ENCODE assay signal across 28 cellular contexts in the genomic region with DNA sequence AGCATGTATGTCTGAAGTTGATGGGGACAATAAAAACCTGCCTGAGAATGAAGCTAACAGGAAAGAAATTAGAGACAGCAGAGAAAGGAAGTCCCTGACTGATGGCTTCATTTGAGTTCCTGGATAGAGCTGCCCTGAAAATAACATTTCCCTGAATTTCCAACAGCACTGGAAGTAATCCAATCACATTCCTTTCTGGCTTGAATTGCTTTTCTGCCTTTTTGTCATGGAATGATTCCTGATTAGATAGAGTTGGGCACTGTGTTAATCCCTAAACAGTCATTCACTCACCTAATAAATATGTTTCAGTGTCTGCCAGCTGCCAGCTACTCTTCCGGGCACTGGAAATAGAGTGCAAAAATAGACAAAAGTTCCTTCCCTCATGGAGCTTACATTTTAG. TPM values are rescaled to one million over a fixed set of nuclear protein-coding genes. Genes with fewer than 3 reads are reported as not detected.
DNase-seq lines count a peak whose midpoint lies in the region; ATAC-seq, FAIRE-seq and TF ChIP-seq lines count a peak whose summit lies in the region.
"Had no signal": no experiment of that assay in that cellular context is flagged by ENCODE, and none has a peak within 500 bp of the region (broad histone marks: within the 10 kb centered on the region; RNA-seq: fewer than 3 reads in every experiment).

No MANE protein-coding gene starts in this region.

- POLR2A ChIA-PET in Caco-2 (lab: Charles Lee), result no interaction called here

- H3K4me3 ChIP-seq in Caco-2 (ENCODE audit: low read depth, low read length) (no peak overlapping the region), astrocyte (ENCODE audit: insufficient read depth, low read depth, low read length) (no peak overlapping the region), ovary (no peak overlapping the region)
- H3K4me3 ChIP-seq: A549, MG63, PC-9, SJCRH30 had no signal

- H4K20me1 ChIP-seq in astrocyte (ENCODE audit: insufficient read depth, low read length), result no peaks in the 10 kb centered on the region

- H3K27me3 Mint-ChIP-seq in Caco-2 (ENCODE audit: insufficient read depth, unreplicated experiment) (no peaks in the 10 kb centered on the region), astrocyte (ENCODE audit: low read depth, unreplicated experiment) (no peaks in the 10 kb centered on the region)

- H3K27me3 ChIP-seq in Caco-2 (replicated peaks; ENCODE audit: control insufficient read depth, insufficient read depth, low read length) (no peaks in the 10 kb centered on the region), astrocyte (ENCODE audit: insufficient read depth, low read length) (no peaks in the 10 kb centered on the region), ovary (no peaks in the 10 kb centered on the region)
- H3K27me3 ChIP-seq: BE2C, MG63 had no signal

- intact Hi-C loops in Caco-2 (cut with micrococcal nuclease; ENCODE audit: unreplicated experiment) (loop anchor here (10.0 kb wide), 1 partner anchor 218 kb away; no protein-coding TSS in a partner anchor), ovary (cut with DNase I) (no loop called here), sciatic nerve (cut with DNase I) (no loop called here)

- no peak overlapping the region for H3K4me2 ChIP-seq in astrocyte (ENCODE audit: low read length)
- H3K4me2 ChIP-seq: A549, PC-9 had no signal

- no peaks in the 10 kb centered on the region for H3K36me3 ChIP-seq in Caco-2 (ENCODE audit: control insufficient read depth, insufficient read depth, low read length)
- H3K36me3 ChIP-seq in astrocyte (ENCODE audit: insufficient read depth, low read length), result no peaks in the 10 kb centered on the region
- H3K36me3 ChIP-seq in ovary, result no peaks in the 10 kb centered on the region
- H3K36me3 ChIP-seq: BE2C, MG63, SJCRH30 had no signal

- H3K4me1 Mint-ChIP-seq in Caco-2 (ENCODE audit: low read depth, unreplicated experiment), result peaks cover 35% of the 10 kb centered on the region
- no peaks in the 10 kb centered on the region for H3K4me1 Mint-ChIP-seq in astrocyte (ENCODE audit: low read depth, unreplicated experiment)

- DNase-seq in Caco-2, result no peak
- peak; percentile 50 for DNase-seq in astrocyte (ENCODE audit: low read depth)
- DNase-seq in myocyte (ENCODE audit: low read depth), result peak; percentile 5
- no peak for DNase-seq in ovary
- DNase-seq in sciatic nerve (ENCODE audit: low spot score), result no peak
- DNase-seq: BE2C; HCEC 1CT; KBM-7; MG63; NCI-H1105 treated with DMSO at 0.1 percent for 48 hours; NCI-H146; NCI-H2029; NCI-H446 treated with DMSO at 0.1 percent for 48 hours; NCI-H526; NCI-H82; NK-92 treated with Interleukin-12 subunit alpha and Interleukin-12 subunit beta, amount 100 ng/mL, for 24 hours; PC-9; SJCRH30 had no signal

- 77 to 82% (median 81%) methylated on average over 1 of the region's 1 CpG for WGBS in ovary, 3 donors

- no peak for TF ChIP-seq POLR2A in ovary (IDR thresholded peaks at IDR 0.05)

- BruUV-seq in Caco-2 (replicated peaks; lab: Mats Ljungman, UMichigan), result no TSS peak

- no peak for ATAC-seq in HG02623 (IDR thresholded peaks at IDR 0.05; ENCODE audit: unreplicated experiment)
- no peak for ATAC-seq in GM21529 (IDR thresholded peaks at IDR 0.05; ENCODE audit: unreplicated experiment)
- ATAC-seq in sciatic nerve, result no peak
- ATAC-seq: A549, Right ventricle myocardium inferior, SK-N-SH treated with all-trans-retinoic acid at 6 μM for 48 hours had no signal

- peak overlapping the region; percentile 29 for H3K27ac Mint-ChIP-seq in Caco-2 (ENCODE audit: unreplicated experiment)
- H3K27ac Mint-ChIP-seq in astrocyte (ENCODE audit: unreplicated experiment), result no peak overlapping the region

- H3K27ac ChIP-seq in astrocyte (ENCODE audit: low read depth, low read length), result no peak overlapping the region
- no peak overlapping the region for H3K27ac ChIP-seq in ovary
- H3K27ac ChIP-seq: A549, PC-9, SJCRH30 had no signal

- TF ChIP-seq CTCF in Caco-2 (IDR thresholded peaks at IDR 0.05; ENCODE audit: insufficient read depth in 1 of 2, low read depth in 1 of 2, low read length in 1 of 2, severe bottlenecking in 1 of 2, unreplicated experiment in 1 of 2) (no peak), astrocyte (IDR thresholded peaks at IDR 0.05; ENCODE audit: insufficient read depth, low read depth, low read length) (no peak), ovary (IDR thresholded peaks at IDR 0.05) (no peak)

- peak; percentile 85 for FAIRE-seq in astrocyte (lab: Jason Lieb, UNC)
- FAIRE-seq: A549, D721Med, G401.6, H1 had no signal

- no peaks in the 10 kb centered on the region for H3K79me2 ChIP-seq in astrocyte (ENCODE audit: insufficient read depth, low read length)

- CTCF ChIA-PET in Caco-2 (lab: Charles Lee), result no interaction called here

- no peak overlapping the region for H2AFZ ChIP-seq in astrocyte (ENCODE audit: low read depth, low read length)
- H2AFZ ChIP-seq: PC-9 had no signal

- no peak overlapping the region for H3K9ac ChIP-seq in astrocyte (ENCODE audit: low read length)

- H3K4me1 ChIP-seq in Caco-2 (peaks cover 19% of the 10 kb centered on the region; the same call in 1 of the 2 replicates), astrocyte (ENCODE audit: insufficient read depth, low read length) (peaks cover 5% of the 10 kb centered on the region), ovary (ENCODE audit: insufficient read depth) (no peaks in the 10 kb centered on the region)
- H3K4me1 ChIP-seq: BE2C, SJCRH30 had no signal

- H3K9me3 Mint-ChIP-seq in Caco-2 (ENCODE audit: unreplicated experiment) (no peaks in the 10 kb centered on the region), astrocyte (ENCODE audit: unreplicated experiment) (no peaks in the 10 kb centered on the region)

- no peaks in the 10 kb centered on the region for H3K9me3 ChIP-seq in Caco-2
- H3K9me3 ChIP-seq in astrocyte (ENCODE audit: insufficient read depth, low read depth, low read length), result no peaks in the 10 kb centered on the region
- H3K9me3 ChIP-seq in ovary, result no peaks in the 10 kb centered on the region
- H3K9me3 ChIP-seq: A549, BE2C, SJCRH30 had no signal

- H3K36me3 Mint-ChIP-seq in Caco-2 (ENCODE audit: insufficient read depth, unreplicated experiment) (no peaks in the 10 kb centered on the region), astrocyte (ENCODE audit: low read depth, unreplicated experiment) (no peaks in the 10 kb centered on the region)
- H3K36me3 Mint-ChIP-seq: CD14-positive monocyte had no signal

- no peak for TF ChIP-seq EP300 in ovary (IDR thresholded peaks at IDR 0.05)

- no peak overlapping the region for H3K4me3 Mint-ChIP-seq in Caco-2 (ENCODE audit: unreplicated experiment)
- no peak overlapping the region for H3K4me3 Mint-ChIP-seq in astrocyte (ENCODE audit: unreplicated experiment)

RNA-seq across cellular contexts. Expression of a gene that starts 30.0 kb away (rescaled TPM):
- total RNA-seq in Caco-2 (2022) (49.4 and 55.0 TPM in 2 replicates), astrocyte (8.6 and 12.3 TPM in 2 replicates), myocyte (1.1 and 1.9 TPM in 2 replicates), ovary (1 to 10 TPM in 3 of 7 donors, under 1 TPM in 4; 0.30 to 6.5 (median 0.81) TPM), sciatic nerve (3.0 TPM)
- polyA plus RNA-seq in myocyte (2012), result 1.5 TPM
- polyA plus RNA-seq in ovary, result 1 to 10 TPM in 1 of 2 donors, under 1 TPM in 1; 0.52 to 1.5 TPM
- total RNA-seq: SJCRH30 had no signal
- polyA plus RNA-seq: CD14-positive monocyte had no signal

RNA-seq across cellular contexts. Expression of a gene that starts 33.6 kb away (rescaled TPM):
- total RNA-seq in Caco-2 (2022) (0.16 TPM in 1 of 2 replicates, not detected in the other), astrocyte (not detected in 2 replicates), myocyte (not detected in 2 replicates), ovary (not detected), sciatic nerve (not detected)
- not detected for polyA plus RNA-seq in myocyte (2012)
- not detected for polyA plus RNA-seq in ovary
- total RNA-seq: H1, PC-9, RPMI7951, SJCRH30 had no signal
- polyA plus RNA-seq: CD14-positive monocyte, H1 had no signal

Comparison
In these comparisons a context has a peak if more than half of its experiments do, and no peak if none do; other contexts are left out.
1. DNase-seq: peak in astrocyte (single experiment) and myocyte (single experiment); none in Caco-2 (0 of 2), ovary (0 of 5) and sciatic nerve (single experiment).